29 cellular contexts compared by ENCODE assay signal in genomic region chr5:1880377-1881272, GRCh38. TPM values are rescaled to one million over a fixed set of nuclear protein-coding genes. Genes with fewer than 3 reads are reported as not detected.
DNase-seq lines count a peak whose midpoint lies in the region; ATAC-seq, FAIRE-seq and TF ChIP-seq lines count a peak whose summit lies in the region.
"Had no signal": no experiment of that assay in that cellular context is flagged by ENCODE, and none has a peak within 500 bp of the region (broad histone marks: within the 10 kb centered on the region; RNA-seq: fewer than 3 reads in every experiment).

No MANE protein-coding gene starts in this region.

- H3K4me1 Mint-ChIP-seq in CD14-positive monocyte = no peaks in the 10 kb centered on the region

- H3K36me3 ChIP-seq in RWPE2 (ENCODE audit: low read depth) (peaks cover 34% of the 10 kb centered on the region), kidney (ENCODE audit: control insufficient read depth in 1 of 2, insufficient read depth in 2 of 2, low read length in 2 of 2) (no peaks in the 10 kb centered on the region)
- H3K36me3 ChIP-seq: pancreas, stomach, thyroid gland had no signal

- no peak overlapping the region for H3K27ac Mint-ChIP-seq in CD14-positive monocyte
- H3K27ac Mint-ChIP-seq: mesothelial cell of epicardium had no signal

- peaks cover 81 to 96% (median 89%) of the 10 kb centered on the region in 3 donors for H3K27me3 Mint-ChIP-seq in CD14-positive monocyte (ENCODE audit: low read depth in 3 of 3)

- no peak for ATAC-seq in RWPE2 (ENCODE audit: low read depth)
- no peak for ATAC-seq in HG02763 (IDR thresholded peaks at IDR 0.05; ENCODE audit: unreplicated experiment)
- ATAC-seq: activated T-cell treated with anti-CD3 and anti-CD28 coated beads, Interleukin-2, amount 50 U/mL, for 4 hours; body of pancreas; HepG2; pancreas had no signal

- intact Hi-C loops in kidney (cut with DNase I) (no loop called here), CD14-positive monocyte (cut with micrococcal nuclease) (no loop called here)

- H3K9ac ChIP-seq in kidney (ENCODE audit: low read length in 2 of 2) = no peak overlapping the region

- H3K36me3 Mint-ChIP-seq in CD14-positive monocyte = peaks cover 2 to 4% of the 10 kb centered on the region in 2 donors
- H3K36me3 Mint-ChIP-seq: mesothelial cell of epicardium had no signal

- H3K9me3 ChIP-seq in RWPE2 (ENCODE audit: severe bottlenecking) (no peaks in the 10 kb centered on the region), kidney (ENCODE audit: control insufficient read depth in 1 of 2, low read length in 2 of 2) (no peaks in the 10 kb centered on the region)
- H3K9me3 ChIP-seq: body of pancreas, pancreas, stomach, thyroid gland had no signal

- peaks cover 7% of the 10 kb centered on the region for H3K4me1 ChIP-seq in RWPE2 (ENCODE audit: insufficient read depth, poor library complexity, severe bottlenecking)
- peaks cover 0 to under 1% of the 10 kb centered on the region in 2 donors for H3K4me1 ChIP-seq in kidney (ENCODE audit: control insufficient read depth in 1 of 2, insufficient read depth in 1 of 2, low read depth in 1 of 2, low read length in 2 of 2)

- H3K4me3 Mint-ChIP-seq in CD14-positive monocyte = peak overlapping the region in 1 of 2 donors; percentile 85
- H3K4me3 Mint-ChIP-seq: activated T-cell treated with anti-CD3 and anti-CD28 coated beads, Interleukin-2, amount 50 U/mL, for 4 hours; mesothelial cell of epicardium; T-helper 1 cell treated with Interleukin-12 subunit alpha and Interleukin-12 subunit beta and Interleukin-4 antibody, amounts not matched to agents 30 μg/mL and 1 μg/mL, for 36 hours had no signal

- no peaks in the 10 kb centered on the region for H3K27me3 ChIP-seq in RWPE2 (ENCODE audit: insufficient read depth, poor library complexity, severe bottlenecking)

- H3K4me3 ChIP-seq in RWPE2 (ENCODE audit: severe bottlenecking) (no peak overlapping the region), kidney (ENCODE audit: low read length in 2 of 2) (no peak overlapping the region)
- H3K4me3 ChIP-seq: body of pancreas, pancreas, skin epidermis, stomach, thyroid gland had no signal

- no peak for FAIRE-seq in kidney (lab: Jason Lieb, UNC)
- FAIRE-seq: HepG2, pancreas, RCC 7860 had no signal

- TF ChIP-seq CTCF in C4-2B (conservative IDR thresholded peaks at IDR 0.05) (no peak), RWPE2 (IDR thresholded peaks at IDR 0.05; ENCODE audit: poor library complexity, severe bottlenecking) (no peak), kidney (IDR thresholded peaks at IDR 0.05; ENCODE audit: borderline replicate concordance, extremely low read depth, insufficient read depth) (no peak), CD14-positive monocyte (IDR thresholded peaks at IDR 0.05) (no peak)

- H3K27ac ChIP-seq in C4-2B (peak overlapping the region; percentile 98; the same call in 1 of the 2 replicates), RWPE2 (ENCODE audit: poor library complexity, severe bottlenecking) (peak overlapping the region; percentile 78), kidney (ENCODE audit: low read depth in 2 of 2, low read length in 2 of 2) (no peak overlapping the region)
- H3K27ac ChIP-seq: body of pancreas, epithelial cell of prostate, HL-60, pancreas, skin epidermis, stomach, thyroid gland had no signal

- peak; percentile 23 for DNase-seq in DMS79 treated with DMSO at 0.1 percent for 48 hours (lab: John Stamatoyannopoulos, UW)
- DNase-seq in DMS79 (lab: John Stamatoyannopoulos, UW) = no peak
- no peak for DNase-seq in RWPE2 (ENCODE audit: low spot score)
- DNase-seq in kidney = peak; percentile 67
- DNase-seq in CD14-positive monocyte (ENCODE audit: low spot score) = no peak
- no peak for DNase-seq in anterior cingulate cortex (lab: John Stamatoyannopoulos, UW)
- DNase-seq: activated T-cell treated with anti-CD3 and anti-CD28 coated beads, Interleukin-2, amount 50 U/mL, for 4 hours; AML-193; body of pancreas; naive B cell; NCI-H187; NCI-H526; stimulated activated CD8-positive, alpha-beta memory T cell treated with anti-CD3 and anti-CD28 coated beads, Interleukin-4, amount 100 ng/mL, for 48 hours; stomach; thyroid gland had no signal

- H3K9me3 Mint-ChIP-seq in CD14-positive monocyte = peaks cover 0 to 24% (median 5%) of the 10 kb centered on the region in 7 donors
- H3K9me3 Mint-ChIP-seq: activated T-cell treated with anti-CD3 and anti-CD28 coated beads, Interleukin-2, amount 50 U/mL, for 4 hours; mesothelial cell of epicardium; T-helper 1 cell treated with Interleukin-12 subunit alpha and Interleukin-12 subunit beta and Interleukin-4 antibody, amounts not matched to agents 30 μg/mL and 1 μg/mL, for 36 hours had no signal

RNA-seq across cellular contexts. Expression of gene IRX4, which starts 2.1 kb away (rescaled TPM):
- not detected for total RNA-seq in kidney
- not detected for polyA plus RNA-seq in kidney (ENCODE audit: insufficient read depth, low read depth, low replicate concordance)
- not detected for polyA plus RNA-seq in CD14-positive monocyte
- total RNA-seq: A172; activated T-cell treated with anti-CD3 and anti-CD28 coated beads, Interleukin-2, amount 50 U/mL, for 4 hours; body of pancreas; chondrocyte; glomerular endothelial cell; HepG2; LHCN-M2; mesothelial cell of epicardium; pancreas; stomach; thyroid gland had no signal
- polyA plus RNA-seq: HepG2 had no signal

Comparison
In these comparisons a context has a peak if more than half of its experiments do, and no peak if none do; other contexts are left out.
1. DNase-seq: peak in DMS79 treated with DMSO at 0.1 percent for 48 hours (single experiment) and kidney (single experiment); none in DMS79 (single experiment), RWPE2 (single experiment), CD14-positive monocyte (single experiment) and anterior cingulate cortex (0 of 58).
2. H3K27ac ChIP-seq: peak in C4-2B (single experiment) and RWPE2 (single experiment); none in kidney (0 of 2).